ENCODE assay signal across 13 cellular contexts in genomic region chr4:94284889-94285288, GRCh38. TPM values are rescaled to one million over a fixed set of nuclear protein-coding genes. Genes with fewer than 3 reads are reported as not detected.
A peak's percentile ranks its signal among the peaks of the same experiment; 100 is the strongest.
DNase-seq lines count a peak whose midpoint lies in the region; ATAC-seq and TF ChIP-seq lines count a peak whose summit lies in the region.
"Had no signal": no experiment of that assay in that cellular context is flagged by ENCODE, and none has a peak within 500 bp of the region (broad histone marks: within the 10 kb centered on the region; RNA-seq: fewer than 3 reads in every experiment).

No MANE protein-coding gene starts in this region.

- CTCF ChIA-PET in activated CD8-positive, alpha-beta memory T cell treated with anti-CD3 and anti-CD28 coated beads, Interleukin-2, amount 10 ng/mL, durations not matched to agents 7 days and 5 days (lab: Charles Lee) = no interaction called here

- H3K4me1 Mint-ChIP-seq in activated CD8-positive, alpha-beta memory T cell treated with anti-CD3 and anti-CD28 coated beads, Interleukin-2, amount 10 ng/mL, durations not matched to agents 7 days and 5 days = peaks cover 5% of the 10 kb centered on the region
- no peaks in the 10 kb centered on the region for H3K4me1 Mint-ChIP-seq in HFFc6 (ENCODE audit: low read depth)

- DNase-seq in activated CD8-positive, alpha-beta memory T cell treated with anti-CD3 and anti-CD28 coated beads, Interleukin-2, amount 10 ng/mL, durations not matched to agents 7 days and 5 days = no peak
- no peak for DNase-seq in activated CD8-positive, alpha-beta memory T cell treated with anti-CD3 and anti-CD28 coated beads, Interleukin-2, amount 50 U/mL, for 4 hours
- DNase-seq in HFFc6 = no peak
- DNase-seq in NOMO-1 treated with dmso at 0.1 percent for 144 hours (lab: John Stamatoyannopoulos, UW; ENCODE audit: unreplicated experiment) = no peak
- DNase-seq in D341Med (ENCODE audit: low spot score) = no peak
- DNase-seq: CD8-positive, alpha-beta T cell; GF-D8; GM23248; PC-9; T-helper 9 cell had no signal

- ATAC-seq in activated CD8-positive, alpha-beta memory T cell treated with anti-CD3 and anti-CD28 coated beads, Interleukin-2, amount 10 ng/mL, durations not matched to agents 7 days and 5 days = peak; percentile 33
- ATAC-seq in GM21825 (IDR thresholded peaks at IDR 0.05; ENCODE audit: unreplicated experiment) = peak; percentile 43
- ATAC-seq in HG03571 (IDR thresholded peaks at IDR 0.05; ENCODE audit: unreplicated experiment) = peak; percentile 72
- ATAC-seq in GM21528 (IDR thresholded peaks at IDR 0.05; ENCODE audit: low FRiP score, unreplicated experiment) = no peak
- ATAC-seq: CD8-positive, alpha-beta T cell had no signal

- no peak for TF ChIP-seq CTCF in HFFc6 (IDR thresholded peaks at IDR 0.05)

- no peak overlapping the region for H3K4me3 Mint-ChIP-seq in activated CD8-positive, alpha-beta memory T cell treated with anti-CD3 and anti-CD28 coated beads, Interleukin-2, amount 10 ng/mL, durations not matched to agents 7 days and 5 days
- no peak overlapping the region for H3K4me3 Mint-ChIP-seq in HFFc6
- H3K4me3 Mint-ChIP-seq: CD8-positive, alpha-beta T cell had no signal

- no peak overlapping the region for H3K27ac Mint-ChIP-seq in activated CD8-positive, alpha-beta memory T cell treated with anti-CD3 and anti-CD28 coated beads, Interleukin-2, amount 10 ng/mL, durations not matched to agents 7 days and 5 days
- no peak overlapping the region for H3K27ac Mint-ChIP-seq in HFFc6
- H3K27ac Mint-ChIP-seq: CD8-positive, alpha-beta T cell had no signal

- H3K36me3 Mint-ChIP-seq in activated CD8-positive, alpha-beta memory T cell treated with anti-CD3 and anti-CD28 coated beads, Interleukin-2, amount 10 ng/mL, durations not matched to agents 7 days and 5 days = peaks cover 43% of the 10 kb centered on the region
- peaks cover 47% of the 10 kb centered on the region for H3K36me3 Mint-ChIP-seq in HFFc6 (ENCODE audit: low read depth)

- H3K27me3 Mint-ChIP-seq in activated CD8-positive, alpha-beta memory T cell treated with anti-CD3 and anti-CD28 coated beads, Interleukin-2, amount 10 ng/mL, durations not matched to agents 7 days and 5 days = no peaks in the 10 kb centered on the region
- no peaks in the 10 kb centered on the region; the same call in none of the 2 replicates for H3K27me3 Mint-ChIP-seq in HFFc6 (ENCODE audit: insufficient read depth)

- H3K9me3 Mint-ChIP-seq in activated CD8-positive, alpha-beta memory T cell treated with anti-CD3 and anti-CD28 coated beads, Interleukin-2, amount 10 ng/mL, durations not matched to agents 7 days and 5 days (ENCODE audit: low read depth) = no peaks in the 10 kb centered on the region
- H3K9me3 Mint-ChIP-seq in HFFc6 = no peaks in the 10 kb centered on the region
- H3K9me3 Mint-ChIP-seq: CD8-positive, alpha-beta T cell had no signal

RNA-seq across cellular contexts. Expression of gene HPGDS, which starts 57.7 kb away (rescaled TPM):
- under 1 TPM; 0.41 to 0.66 TPM for total RNA-seq in activated CD8-positive, alpha-beta memory T cell treated with anti-CD3 and anti-CD28 coated beads, Interleukin-2, amount 10 ng/mL, durations not matched to agents 7 days and 5 days
- total RNA-seq in HFFc6 (2021; fragmentation: NEBNext Ultra II Directional; extraction: Animal tissue kit (Norgen Biotek cat#: 25700)) = not detected
- total RNA-seq: CD8-positive, alpha-beta T cell; GM23248; PC-9 had no signal
